ENCODE assay signal across 8 cellular contexts in the genomic region with DNA sequence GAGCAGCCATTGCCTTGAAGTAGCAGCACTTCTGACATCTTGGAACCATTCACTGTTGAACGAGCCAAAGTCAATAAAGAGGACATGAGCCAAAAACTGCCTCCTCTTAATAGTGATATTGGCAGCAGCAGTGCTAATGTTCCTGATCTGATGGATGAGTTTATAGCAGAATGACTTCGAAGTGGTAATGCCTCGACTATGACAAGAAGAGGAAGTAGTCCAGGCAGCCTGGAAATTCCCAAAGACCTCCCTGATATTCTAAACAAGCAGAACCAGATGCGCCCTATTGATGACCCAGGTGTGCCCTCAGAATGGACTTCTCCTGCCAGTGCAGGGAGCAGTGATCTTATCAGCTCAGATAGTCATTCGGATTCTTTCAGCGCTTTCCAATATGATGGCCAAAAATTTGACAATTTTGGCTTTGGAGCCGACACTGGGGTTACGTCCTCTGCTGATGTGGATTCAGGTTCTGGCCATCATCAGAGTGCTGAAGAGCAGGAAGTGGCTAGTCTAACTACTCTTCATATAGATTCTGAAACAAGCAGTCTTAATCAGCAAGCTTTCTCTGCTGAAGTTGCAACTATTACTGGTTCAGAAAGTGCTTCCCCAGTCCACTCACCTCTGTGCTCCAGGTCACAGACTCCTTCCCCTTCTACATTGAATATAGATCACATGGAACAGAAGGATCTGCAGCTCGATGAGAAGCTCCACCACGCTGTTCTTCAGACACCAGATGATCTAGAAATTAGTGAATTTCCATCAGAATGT. TPM values are rescaled to one million over a fixed set of nuclear protein-coding genes. Genes with fewer than 3 reads are reported as not detected.
DNase-seq lines count a peak whose midpoint lies in the region; ATAC-seq and TF ChIP-seq lines count a peak whose summit lies in the region.
"Not testable (repeated sequence)": the region's sequence is repeated elsewhere in the genome, so short reads cannot be mapped to it uniquely, and the experiment has no call there.

No MANE protein-coding gene starts in this region.

- H3K4me1 ChIP-seq in Panc1 (ENCODE audit: control insufficient read depth, insufficient read depth, low read length) = not testable (repeated sequence)

- H3K36me3 Mint-ChIP-seq in stimulated activated effector memory CD8-positive, alpha-beta T cell treated with anti-CD3 and anti-CD28 coated beads, Interleukin-12 subunit alpha, Interleukin-12 subunit beta, amount 100 ng/mL, for 72 hours = not testable (repeated sequence)

- not testable (repeated sequence) for H3K4me1 Mint-ChIP-seq in stimulated activated effector memory CD8-positive, alpha-beta T cell treated with anti-CD3 and anti-CD28 coated beads, Interleukin-12 subunit alpha, Interleukin-12 subunit beta, amount 100 ng/mL, for 72 hours

- not testable (repeated sequence) for H3K27ac Mint-ChIP-seq in stimulated activated effector memory CD8-positive, alpha-beta T cell treated with anti-CD3 and anti-CD28 coated beads, Interleukin-12 subunit alpha, Interleukin-12 subunit beta, amount 100 ng/mL, for 72 hours

- H3K27ac ChIP-seq in Panc1 (ENCODE audit: low read length) = not testable (repeated sequence)

- intact Hi-C loops in Panc1 (cut with micrococcal nuclease; ENCODE audit: unreplicated experiment) = not testable (repeated sequence)

- TSS peak; percentile 36 for BruUV-seq in Panc1 (replicated peaks; lab: Mats Ljungman, UMichigan)

- not testable (repeated sequence) for H3K4me3 Mint-ChIP-seq in stimulated activated effector memory CD8-positive, alpha-beta T cell treated with anti-CD3 and anti-CD28 coated beads, Interleukin-12 subunit alpha, Interleukin-12 subunit beta, amount 100 ng/mL, for 72 hours

- H3K36me3 ChIP-seq in Panc1 (ENCODE audit: control insufficient read depth, insufficient read depth, low read length) = not testable (repeated sequence)

- not testable (repeated sequence) for H3K27me3 ChIP-seq in Panc1 (ENCODE audit: control insufficient read depth, insufficient read depth, low read length)

- CTCF ChIA-PET in Panc1 (lab: Charles Lee) = not testable (repeated sequence)

- ATAC-seq in GM18508 (IDR thresholded peaks at IDR 0.05; ENCODE audit: insufficient read depth, unreplicated experiment) (peak; percentile 91), GM19043 (IDR thresholded peaks at IDR 0.05; ENCODE audit: low read depth, unreplicated experiment) (peak; percentile 63), GM21526 (IDR thresholded peaks at IDR 0.05; ENCODE audit: low FRiP score, unreplicated experiment) (peak; percentile 93), HG02759 (IDR thresholded peaks at IDR 0.05; ENCODE audit: unreplicated experiment) (peak; percentile 85), HG03066 (IDR thresholded peaks at IDR 0.05; ENCODE audit: low read depth, unreplicated experiment) (peak; percentile 69), HG03460 (IDR thresholded peaks at IDR 0.05; ENCODE audit: unreplicated experiment) (peak; percentile 76)
- not testable (repeated sequence) for ATAC-seq in Panc1
- ATAC-seq in stimulated activated effector memory CD8-positive, alpha-beta T cell treated with anti-CD3 and anti-CD28 coated beads, Interleukin-12 subunit alpha, Interleukin-12 subunit beta, amount 100 ng/mL, for 72 hours = peak; percentile 53

- TF ChIP-seq CTCF in Panc1 (IDR thresholded peaks at IDR 0.05) = not testable (repeated sequence)

- not testable (repeated sequence) for DNase-seq in Panc1 (ENCODE audit: low read depth, low spot score); stimulated activated effector memory CD8-positive, alpha-beta T cell treated with anti-CD3 and anti-CD28 coated beads, Interleukin-12 subunit alpha, Interleukin-12 subunit beta, amount 100 ng/mL, for 72 hours (ENCODE audit: low spot score in 2 of 2)

- not testable (repeated sequence) for H3K4me3 ChIP-seq in Panc1 (ENCODE audit: low read depth in 2 of 2, low read length in 2 of 2)

- not testable (repeated sequence) for H3K9me3 Mint-ChIP-seq in stimulated activated effector memory CD8-positive, alpha-beta T cell treated with anti-CD3 and anti-CD28 coated beads, Interleukin-12 subunit alpha, Interleukin-12 subunit beta, amount 100 ng/mL, for 72 hours

- not testable (repeated sequence) for H3K9me3 ChIP-seq in Panc1 (ENCODE audit: control insufficient read depth, insufficient read depth, low read depth, low read length)

- in situ Hi-C loops in Panc1 (cut with HindIII; ENCODE audit: low pct_unique_long_range_greater_than_20kb, low sequenced_read_pairs) = not testable (repeated sequence)

- POLR2A ChIA-PET in Panc1 (lab: Charles Lee) = not testable (repeated sequence)

RNA-seq across cellular contexts. Expression of gene FKTN, which starts 35.1 kb away (rescaled TPM):
- total RNA-seq in Panc1 (2021; ENCODE audit: unreplicated experiment) = 15.2 TPM
- polyA plus RNA-seq in Panc1 (2012; ENCODE audit: insufficient read length) = 5.1 TPM
